In the genomic region with DNA sequence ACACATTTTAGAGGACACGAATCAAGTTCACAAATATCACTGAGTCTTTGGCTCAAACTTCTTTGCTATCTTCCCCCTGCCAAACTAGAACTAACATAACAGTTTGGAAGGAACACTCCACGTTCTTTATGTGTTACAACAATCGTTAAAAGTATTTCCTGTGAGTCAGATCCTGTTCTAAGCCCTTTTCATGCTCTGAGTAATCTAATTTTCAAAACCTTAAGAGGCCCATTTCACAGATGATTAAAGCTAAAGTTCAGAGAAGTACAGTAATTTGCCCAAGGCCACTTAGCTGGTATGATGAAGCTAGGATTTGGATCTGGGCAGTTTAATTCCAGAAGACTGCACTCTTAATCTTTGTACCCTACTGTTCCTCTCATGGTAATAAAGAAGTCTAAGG, we compare ENCODE assay signal across 12 cellular contexts.
DNase-seq lines count a peak whose midpoint lies in the region; ATAC-seq and TF ChIP-seq lines count a peak whose summit lies in the region.
"Had no signal": no experiment of that assay in that cellular context is flagged by ENCODE, and none has a peak within 500 bp of the region (broad histone marks: within the 10 kb centered on the region; RNA-seq: fewer than 3 reads in every experiment).

No MANE protein-coding gene starts in this region.

- CTCF ChIA-PET in WTC11 (lab: Charles Lee): no interaction called here

- H3K9me3 Mint-ChIP-seq in WTC11 (no peaks in the 10 kb centered on the region), progenitor cell of endocrine pancreas (ENCODE audit: low read depth) (no peaks in the 10 kb centered on the region)

- POLR2A ChIA-PET in WTC11 (lab: Charles Lee): no interaction called here

- ATAC-seq in WTC11: no peak
- no peak for ATAC-seq in HG03378 (IDR thresholded peaks at IDR 0.05; ENCODE audit: unreplicated experiment)
- ATAC-seq: gastroesophageal sphincter had no signal

- H3K27me3 Mint-ChIP-seq in WTC11 (ENCODE audit: low read depth) (no peaks in the 10 kb centered on the region), progenitor cell of endocrine pancreas (no peaks in the 10 kb centered on the region)

- H3K4me3 Mint-ChIP-seq in WTC11: no peak overlapping the region
- no peak overlapping the region for H3K4me3 Mint-ChIP-seq in progenitor cell of endocrine pancreas (ENCODE audit: low read depth)

- TF ChIP-seq CTCF in WTC11 (IDR thresholded peaks at IDR 0.05) (no peak), progenitor cell of endocrine pancreas (IDR thresholded peaks at IDR 0.05; ENCODE audit: unreplicated experiment) (no peak)

- H3K27ac Mint-ChIP-seq in WTC11 (peak overlapping the region; percentile 16; the same call in 1 of the 2 replicates), progenitor cell of endocrine pancreas (no peak overlapping the region)

- DNase-seq in A172 (ENCODE audit: low spot score) (peak; percentile 51), HS-27A (ENCODE audit: low read depth) (peak; percentile 19), WTC11 (ENCODE audit: low spot score) (no peak), fibroblast of the conjunctiva (ENCODE audit: low read depth) (peak; percentile 62), SHP77 (lab: John Stamatoyannopoulos, UW) (no peak), OCI-M2 (lab: John Stamatoyannopoulos, UW; ENCODE audit: unreplicated experiment) (no peak), progenitor cell of endocrine pancreas (ENCODE audit: low spot score, unreplicated experiment) (no peak)
- DNase-seq: GF-D8; NCI-H187; stimulated activated naive CD4-positive, alpha-beta T cell treated with Interleukin-2 at 50 U/mL for 16 hours had no signal

- H3K4me1 Mint-ChIP-seq in WTC11 (peaks cover 19% of the 10 kb centered on the region), progenitor cell of endocrine pancreas (ENCODE audit: low read depth) (no peaks in the 10 kb centered on the region)

- no peaks in the 10 kb centered on the region for H3K36me3 Mint-ChIP-seq in WTC11
- H3K36me3 Mint-ChIP-seq in progenitor cell of endocrine pancreas (ENCODE audit: insufficient read depth): no peaks in the 10 kb centered on the region

TF ChIP-seq in WTC11, 78 proteins besides CTCF, POLR2A, EP300 and RAD21:
- TF ChIP-seq, protein P1, sequence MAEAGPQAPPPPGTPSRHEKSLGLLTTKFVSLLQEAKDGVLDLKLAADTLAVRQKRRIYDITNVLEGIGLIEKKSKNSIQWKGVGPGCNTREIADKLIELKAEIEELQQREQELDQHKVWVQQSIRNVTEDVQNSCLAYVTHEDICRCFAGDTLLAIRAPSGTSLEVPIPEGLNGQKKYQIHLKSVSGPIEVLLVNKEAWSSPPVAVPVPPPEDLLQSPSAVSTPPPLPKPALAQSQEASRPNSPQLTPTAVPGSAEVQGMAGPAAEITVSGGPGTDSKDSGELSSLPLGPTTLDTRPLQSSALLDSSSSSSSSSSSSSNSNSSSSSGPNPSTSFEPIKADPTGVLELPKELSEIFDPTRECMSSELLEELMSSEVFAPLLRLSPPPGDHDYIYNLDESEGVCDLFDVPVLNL (CRISPR knock-in tag; IDR thresholded peaks at IDR 0.05; ENCODE audit: borderline replicate concordance, low read depth): no peak
- TF ChIP-seq FOXJ3 (CRISPR knock-in tag; IDR thresholded peaks at IDR 0.05; ENCODE audit: borderline replicate concordance): no peak
- TF ChIP-seq, protein P2, sequence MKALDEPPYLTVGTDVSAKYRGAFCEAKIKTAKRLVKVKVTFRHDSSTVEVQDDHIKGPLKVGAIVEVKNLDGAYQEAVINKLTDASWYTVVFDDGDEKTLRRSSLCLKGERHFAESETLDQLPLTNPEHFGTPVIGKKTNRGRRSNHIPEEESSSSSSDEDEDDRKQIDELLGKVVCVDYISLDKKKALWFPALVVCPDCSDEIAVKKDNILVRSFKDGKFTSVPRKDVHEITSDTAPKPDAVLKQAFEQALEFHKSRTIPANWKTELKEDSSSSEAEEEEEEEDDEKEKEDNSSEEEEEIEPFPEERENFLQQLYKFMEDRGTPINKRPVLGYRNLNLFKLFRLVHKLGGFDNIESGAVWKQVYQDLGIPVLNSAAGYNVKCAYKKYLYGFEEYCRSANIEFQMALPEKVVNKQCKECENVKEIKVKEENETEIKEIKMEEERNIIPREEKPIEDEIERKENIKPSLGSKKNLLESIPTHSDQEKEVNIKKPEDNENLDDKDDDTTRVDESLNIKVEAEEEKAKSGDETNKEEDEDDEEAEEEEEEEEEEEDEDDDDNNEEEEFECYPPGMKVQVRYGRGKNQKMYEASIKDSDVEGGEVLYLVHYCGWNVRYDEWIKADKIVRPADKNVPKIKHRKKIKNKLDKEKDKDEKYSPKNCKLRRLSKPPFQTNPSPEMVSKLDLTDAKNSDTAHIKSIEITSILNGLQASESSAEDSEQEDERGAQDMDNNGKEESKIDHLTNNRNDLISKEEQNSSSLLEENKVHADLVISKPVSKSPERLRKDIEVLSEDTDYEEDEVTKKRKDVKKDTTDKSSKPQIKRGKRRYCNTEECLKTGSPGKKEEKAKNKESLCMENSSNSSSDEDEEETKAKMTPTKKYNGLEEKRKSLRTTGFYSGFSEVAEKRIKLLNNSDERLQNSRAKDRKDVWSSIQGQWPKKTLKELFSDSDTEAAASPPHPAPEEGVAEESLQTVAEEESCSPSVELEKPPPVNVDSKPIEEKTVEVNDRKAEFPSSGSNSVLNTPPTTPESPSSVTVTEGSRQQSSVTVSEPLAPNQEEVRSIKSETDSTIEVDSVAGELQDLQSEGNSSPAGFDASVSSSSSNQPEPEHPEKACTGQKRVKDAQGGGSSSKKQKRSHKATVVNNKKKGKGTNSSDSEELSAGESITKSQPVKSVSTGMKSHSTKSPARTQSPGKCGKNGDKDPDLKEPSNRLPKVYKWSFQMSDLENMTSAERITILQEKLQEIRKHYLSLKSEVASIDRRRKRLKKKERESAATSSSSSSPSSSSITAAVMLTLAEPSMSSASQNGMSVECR (CRISPR knock-in tag; IDR thresholded peaks at IDR 0.05; ENCODE audit: borderline replicate concordance): no peak
- TF ChIP-seq, protein P3, sequence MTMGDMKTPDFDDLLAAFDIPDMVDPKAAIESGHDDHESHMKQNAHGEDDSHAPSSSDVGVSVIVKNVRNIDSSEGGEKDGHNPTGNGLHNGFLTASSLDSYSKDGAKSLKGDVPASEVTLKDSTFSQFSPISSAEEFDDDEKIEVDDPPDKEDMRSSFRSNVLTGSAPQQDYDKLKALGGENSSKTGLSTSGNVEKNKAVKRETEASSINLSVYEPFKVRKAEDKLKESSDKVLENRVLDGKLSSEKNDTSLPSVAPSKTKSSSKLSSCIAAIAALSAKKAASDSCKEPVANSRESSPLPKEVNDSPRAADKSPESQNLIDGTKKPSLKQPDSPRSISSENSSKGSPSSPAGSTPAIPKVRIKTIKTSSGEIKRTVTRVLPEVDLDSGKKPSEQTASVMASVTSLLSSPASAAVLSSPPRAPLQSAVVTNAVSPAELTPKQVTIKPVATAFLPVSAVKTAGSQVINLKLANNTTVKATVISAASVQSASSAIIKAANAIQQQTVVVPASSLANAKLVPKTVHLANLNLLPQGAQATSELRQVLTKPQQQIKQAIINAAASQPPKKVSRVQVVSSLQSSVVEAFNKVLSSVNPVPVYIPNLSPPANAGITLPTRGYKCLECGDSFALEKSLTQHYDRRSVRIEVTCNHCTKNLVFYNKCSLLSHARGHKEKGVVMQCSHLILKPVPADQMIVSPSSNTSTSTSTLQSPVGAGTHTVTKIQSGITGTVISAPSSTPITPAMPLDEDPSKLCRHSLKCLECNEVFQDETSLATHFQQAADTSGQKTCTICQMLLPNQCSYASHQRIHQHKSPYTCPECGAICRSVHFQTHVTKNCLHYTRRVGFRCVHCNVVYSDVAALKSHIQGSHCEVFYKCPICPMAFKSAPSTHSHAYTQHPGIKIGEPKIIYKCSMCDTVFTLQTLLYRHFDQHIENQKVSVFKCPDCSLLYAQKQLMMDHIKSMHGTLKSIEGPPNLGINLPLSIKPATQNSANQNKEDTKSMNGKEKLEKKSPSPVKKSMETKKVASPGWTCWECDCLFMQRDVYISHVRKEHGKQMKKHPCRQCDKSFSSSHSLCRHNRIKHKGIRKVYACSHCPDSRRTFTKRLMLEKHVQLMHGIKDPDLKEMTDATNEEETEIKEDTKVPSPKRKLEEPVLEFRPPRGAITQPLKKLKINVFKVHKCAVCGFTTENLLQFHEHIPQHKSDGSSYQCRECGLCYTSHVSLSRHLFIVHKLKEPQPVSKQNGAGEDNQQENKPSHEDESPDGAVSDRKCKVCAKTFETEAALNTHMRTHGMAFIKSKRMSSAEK (CRISPR knock-in tag; IDR thresholded peaks at IDR 0.05; ENCODE audit: borderline replicate concordance): no peak
- TF ChIP-seq EMX1 (CRISPR knock-in tag; IDR thresholded peaks at IDR 0.05): no peak
- no peak for TF ChIP-seq ZNF138 (CRISPR knock-in tag; conservative IDR thresholded peaks at IDR 0.05)
- no peak for TF ChIP-seq NFATC4 (CRISPR knock-in tag; IDR thresholded peaks at IDR 0.05)
- no peak for TF ChIP-seq IRF2 (CRISPR knock-in tag; IDR thresholded peaks at IDR 0.05; ENCODE audit: borderline replicate concordance, low read depth)
- TF ChIP-seq, protein P4, sequence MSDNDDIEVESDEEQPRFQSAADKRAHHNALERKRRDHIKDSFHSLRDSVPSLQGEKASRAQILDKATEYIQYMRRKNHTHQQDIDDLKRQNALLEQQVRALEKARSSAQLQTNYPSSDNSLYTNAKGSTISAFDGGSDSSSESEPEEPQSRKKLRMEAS (CRISPR knock-in tag; IDR thresholded peaks at IDR 0.05): no peak
- no peak for TF ChIP-seq ZNF317 (CRISPR knock-in tag; IDR thresholded peaks at IDR 0.05; ENCODE audit: borderline replicate concordance, low read depth)
- no peak for TF ChIP-seq ZBTB21 (CRISPR knock-in tag; IDR thresholded peaks at IDR 0.05; ENCODE audit: borderline replicate concordance)
- no peak for TF ChIP-seq MYBL2 (CRISPR knock-in tag; IDR thresholded peaks at IDR 0.05)

Comparison
In these comparisons a context has a peak if more than half of its experiments do, and no peak if none do; other contexts are left out.
1. DNase-seq: peak in A172 (single experiment), HS-27A (single experiment) and fibroblast of the conjunctiva (single experiment); none in WTC11 (single experiment), SHP77 (0 of 2), OCI-M2 (single experiment) and progenitor cell of endocrine pancreas (single experiment).